ENCODE assay signal across 8 cellular contexts in genomic region chr2:234500394-234501006, GRCh38. TPM values are rescaled to one million over a fixed set of nuclear protein-coding genes. Genes with fewer than 3 reads are reported as not detected.
A peak's percentile ranks its signal among the peaks of the same experiment; 100 is the strongest.
DNase-seq lines count a peak whose midpoint lies in the region; ATAC-seq and FAIRE-seq lines count a peak whose summit lies in the region.

No MANE protein-coding gene starts in this region.

- ATAC-seq in GM18870 (IDR thresholded peaks at IDR 0.05; ENCODE audit: unreplicated experiment): peak; percentile 66
- ATAC-seq in HG03175 (IDR thresholded peaks at IDR 0.05; ENCODE audit: unreplicated experiment): peak; percentile 61

- peak; percentile 72 for DNase-seq in Ammon's horn (ENCODE audit: low spot score)
- DNase-seq in NCI-H82 (lab: John Stamatoyannopoulos, UW): peak; percentile 83
- peak; percentile 57 for DNase-seq in activated T-cell treated with anti-CD3 and anti-CD28 coated beads for 4 hours
- DNase-seq in fibroblast of gingiva (ENCODE audit: low read depth): peak; percentile 50
- DNase-seq in occipital lobe (lab: John Stamatoyannopoulos, UW): peak; percentile 27
- no peak for DNase-seq in urothelium cell line (ENCODE audit: low spot score)

- no peak for FAIRE-seq in urothelium cell line (lab: Jason Lieb, UNC)

RNA-seq across cellular contexts. Expression of gene ARL4C, which starts 3.6 kb away (rescaled TPM):
- total RNA-seq in occipital lobe: 50.2 TPM
